In genomic region chr16:75496546-75496945, GRCh38 we compare ENCODE assay signal across 30 cellular contexts. TPM values are rescaled to one million over a fixed set of nuclear protein-coding genes. Genes with fewer than 3 reads are reported as not detected.
"Had no signal": no experiment of that assay in that cellular context is flagged by ENCODE, and none has a peak within 500 bp of the region (broad histone marks: within the 10 kb centered on the region; RNA-seq: fewer than 3 reads in every experiment).

No MANE protein-coding gene starts in this region.

- H3K9ac ChIP-seq: SK-N-SH had no signal

- H3K9me3 ChIP-seq: ascending aorta, SJCRH30, SK-N-SH had no signal

- H3K27ac Mint-ChIP-seq: activated CD8-positive, alpha-beta T cell treated with anti-CD3 and anti-CD28 coated beads for 36 hours; activated naive CD4-positive, alpha-beta T cell treated with anti-CD3 and anti-CD28 coated beads, Interleukin-2, amount 10 ng/mL, durations not matched to agents 7 days and 5 days; activated naive CD8-positive, alpha-beta T cell treated with anti-CD3 and anti-CD28 coated beads for 36 hours; activated T-cell treated with anti-CD3 and anti-CD28 coated beads, Interleukin-2, amount 50 U/mL, for 72 hours; activated T-helper 2 cell treated with anti-CD3 and anti-CD28 coated beads, Interferon-gamma antibody, Interleukin-2, Interleukin-4, amounts not matched to agents 10 μg/mL and 5 μg/mL and 100 μg/mL, durations not matched to agents 14 hours and 24 hours and 36 hours had no signal

- DNase-seq: activated CD4-positive, alpha-beta T cell treated with anti-CD3 and anti-CD28 coated beads for 4 hours; activated CD8-positive, alpha-beta memory T cell treated with anti-CD3 and anti-CD28 coated beads, Interleukin-2, amount 50 U/mL, for 4 hours; activated CD8-positive, alpha-beta T cell treated with anti-CD3 and anti-CD28 coated beads for 36 hours; activated gamma-delta T cell treated with Interleukin-2 at 50 U/mL for 16 hours; activated naive CD4-positive, alpha-beta T cell treated with anti-CD3 and anti-CD28 coated beads, Interleukin-2, amount 10 ng/mL, durations not matched to agents 7 days and 5 days; activated naive CD8-positive, alpha-beta T cell treated with anti-CD3 and anti-CD28 coated beads for 36 hours; activated T-cell treated with anti-CD3 and anti-CD28 coated beads, Interleukin-2, amount 50 U/mL, for 72 hours; cerebellar nuclear complex; Karpas-422; NCI-H1105 treated with DMSO at 0.1 percent for 48 hours; NCI-H1930; NCI-H345; NCI-H510A; NCI-H526 treated with DMSO at 0.1 percent for 48 hours; NCI-H82; OCI-M1; RPMI8226; SJCRH30; SK-N-SH; T-helper 1 cell; WERI-Rb-1 had no signal

- H3K4me3 Mint-ChIP-seq: activated CD8-positive, alpha-beta T cell treated with anti-CD3 and anti-CD28 coated beads for 36 hours; activated naive CD4-positive, alpha-beta T cell treated with anti-CD3 and anti-CD28 coated beads, Interleukin-2, amount 10 ng/mL, durations not matched to agents 7 days and 5 days; activated naive CD8-positive, alpha-beta T cell treated with anti-CD3 and anti-CD28 coated beads for 36 hours; activated T-cell treated with anti-CD3 and anti-CD28 coated beads, Interleukin-2, amount 50 U/mL, for 72 hours had no signal

- H3K36me3 Mint-ChIP-seq: activated naive CD4-positive, alpha-beta T cell treated with anti-CD3 and anti-CD28 coated beads, Interleukin-2, amount 10 ng/mL, durations not matched to agents 7 days and 5 days; activated naive CD8-positive, alpha-beta T cell treated with anti-CD3 and anti-CD28 coated beads for 36 hours; brain had no signal

- H3K4me2 ChIP-seq: SK-N-SH had no signal

- H3K27me3 ChIP-seq: ascending aorta, SJCRH30 had no signal

- H3K27ac ChIP-seq: SJCRH30, WERI-Rb-1 had no signal

- H3K9me3 Mint-ChIP-seq: activated CD8-positive, alpha-beta T cell treated with anti-CD3 and anti-CD28 coated beads for 36 hours; activated naive CD4-positive, alpha-beta T cell treated with anti-CD3 and anti-CD28 coated beads, Interleukin-2, amount 10 ng/mL, durations not matched to agents 7 days and 5 days; activated naive CD8-positive, alpha-beta T cell treated with anti-CD3 and anti-CD28 coated beads for 36 hours; activated T-cell treated with anti-CD3 and anti-CD28 coated beads, Interleukin-2, amount 50 U/mL, for 72 hours; activated T-helper 2 cell treated with anti-CD3 and anti-CD28 coated beads, Interferon-gamma antibody, Interleukin-2, Interleukin-4, amounts not matched to agents 10 μg/mL and 5 μg/mL and 100 μg/mL, durations not matched to agents 14 hours and 24 hours and 36 hours; brain had no signal

- ATAC-seq: activated CD4-positive, CD25-positive, alpha-beta regulatory T cell treated with anti-CD3 and anti-CD28 coated beads, Interleukin-2, amount 50 U/mL, for 24 hours; activated CD8-positive, alpha-beta T cell treated with anti-CD3 and anti-CD28 coated beads for 36 hours; activated T-cell treated with anti-CD3 and anti-CD28 coated beads, Interleukin-2, amount 50 U/mL, for 72 hours; K562; Panc1; Right ventricle myocardium inferior had no signal

- H3K36me3 ChIP-seq: ascending aorta, SJCRH30, WERI-Rb-1 had no signal

- H3K4me3 ChIP-seq: ascending aorta, K562, SJCRH30 had no signal

RNA-seq across cellular contexts. Expression of gene CHST6, which starts 1.3 kb away (rescaled TPM):
- total RNA-seq: activated CD8-positive, alpha-beta T cell treated with anti-CD3 and anti-CD28 coated beads for 36 hours; activated T-helper 2 cell treated with anti-CD3 and anti-CD28 coated beads, Interferon-gamma antibody, Interleukin-2, Interleukin-4, amounts not matched to agents 10 μg/mL and 5 μg/mL and 100 μg/mL, durations not matched to agents 14 hours and 24 hours and 36 hours; SJCRH30; T-helper 2 cell treated with Interferon-gamma antibody and Interleukin-4, amounts not matched to agents 100 ng/mL and 5 ng/mL, for 36 hours had no signal

RNA-seq across cellular contexts. Expression of gene CHST5, which starts 39.4 kb away (rescaled TPM):
- total RNA-seq: activated CD8-positive, alpha-beta T cell treated with anti-CD3 and anti-CD28 coated beads for 36 hours; activated naive CD8-positive, alpha-beta T cell treated with anti-CD3 and anti-CD28 coated beads for 36 hours; activated T-helper 2 cell treated with anti-CD3 and anti-CD28 coated beads, Interferon-gamma antibody, Interleukin-2, Interleukin-4, amounts not matched to agents 10 μg/mL and 5 μg/mL and 100 μg/mL, durations not matched to agents 14 hours and 24 hours and 36 hours; ascending aorta; SJCRH30; T-helper 2 cell treated with Interferon-gamma antibody and Interleukin-4, amounts not matched to agents 100 ng/mL and 5 ng/mL, for 36 hours had no signal
- polyA plus RNA-seq: adipose tissue had no signal
